25 cellular contexts compared by ENCODE assay signal in genomic region chr5:36571643-36572042, GRCh38. TPM values are rescaled to one million over a fixed set of nuclear protein-coding genes. Genes with fewer than 3 reads are reported as not detected.
DNase-seq lines count a peak whose midpoint lies in the region; ATAC-seq and TF ChIP-seq lines count a peak whose summit lies in the region.
"Had no signal": no experiment of that assay in that cellular context is flagged by ENCODE, and none has a peak within 500 bp of the region (broad histone marks: within the 10 kb centered on the region; RNA-seq: fewer than 3 reads in every experiment).

No MANE protein-coding gene starts in this region.

- H3K27me3 Mint-ChIP-seq in GM23338 (ENCODE audit: insufficient read depth, low read depth, poor library complexity) = no peaks in the 10 kb centered on the region
- H3K27me3 Mint-ChIP-seq in HFFc6 (ENCODE audit: insufficient read depth) = no peaks in the 10 kb centered on the region
- H3K27me3 Mint-ChIP-seq: CD4-positive, alpha-beta memory T cell; CD4-positive, CD25-positive, alpha-beta regulatory T cell had no signal

- H3K79me2 ChIP-seq in GM23338 (replicated peaks; ENCODE audit: insufficient read depth) (no peaks in the 10 kb centered on the region), trophoblast cell (ENCODE audit: control insufficient read depth, insufficient read depth, low read length, poor library complexity) (no peaks in the 10 kb centered on the region)

- H3K4ac ChIP-seq in trophoblast cell (ENCODE audit: low read depth, low read length) = no peak overlapping the region

- H2BK5ac ChIP-seq in trophoblast cell (ENCODE audit: low read depth, low read length, poor library complexity) = no peak overlapping the region

- H3K4me3 ChIP-seq in left ventricle myocardium inferior (no peak overlapping the region), GM23338 (no peak overlapping the region), trophoblast cell (ENCODE audit: low read depth, low read length) (no peak overlapping the region)
- H3K4me3 ChIP-seq: BLaER1, GM12878 had no signal

- no peaks in the 10 kb centered on the region; the same call in 1 of the 2 replicates for H3K9me2 ChIP-seq in GM23338 (ENCODE audit: insufficient read depth)

- H3K27me3 ChIP-seq in left ventricle myocardium inferior (ENCODE audit: low read depth) (no peaks in the 10 kb centered on the region), GM23338 (ENCODE audit: insufficient read depth) (no peaks in the 10 kb centered on the region), trophoblast cell (ENCODE audit: insufficient read depth, low read length) (no peaks in the 10 kb centered on the region)
- H3K27me3 ChIP-seq: BE2C, BLaER1 had no signal

- intact Hi-C loops in left ventricle myocardium inferior (cut with micrococcal nuclease) (no loop called here), cardiac septum (cut with DNase I) (loop anchor here (5.0 kb wide), 1 partner anchor 36 kb away; the partner anchor contains the start of gene SLC1A3)

- H3K18ac ChIP-seq in trophoblast cell (ENCODE audit: low read length) = no peak overlapping the region

- H4K12ac ChIP-seq in trophoblast cell (ENCODE audit: low read depth, low read length) = no peak overlapping the region

- H3F3A ChIP-seq in GM23338 (replicated peaks; ENCODE audit: low read depth) = no peaks in the 10 kb centered on the region

- H3K36me3 ChIP-seq in left ventricle myocardium inferior (no peaks in the 10 kb centered on the region), GM23338 (ENCODE audit: insufficient read depth) (no peaks in the 10 kb centered on the region), trophoblast cell (ENCODE audit: control insufficient read depth in 1 of 2, insufficient read depth in 2 of 2, low read length in 2 of 2) (no peaks in the 10 kb centered on the region)
- H3K36me3 ChIP-seq: BE2C, BLaER1 had no signal

- TF ChIP-seq CTCF in left ventricle myocardium inferior (IDR thresholded peaks at IDR 0.05; ENCODE audit: borderline replicate concordance) (no peak), GM23338 (conservative IDR thresholded peaks at IDR 0.05; ENCODE audit: low read depth in 2 of 2) (no peak), HFFc6 (IDR thresholded peaks at IDR 0.05) (no peak)

- TF ChIP-seq EP300 in Ishikawa (IDR thresholded peaks at IDR 0.05; ENCODE audit: borderline replicate concordance) = no peak

- H3K27ac ChIP-seq in left ventricle myocardium inferior (replicated peaks) = peak overlapping the region; percentile 83
- H3K27ac ChIP-seq in GM23338 (ENCODE audit: low read depth) = no peak overlapping the region
- H3K27ac ChIP-seq in trophoblast cell (ENCODE audit: low read depth, low read length) = no peak overlapping the region
- H3K27ac ChIP-seq: BLaER1 had no signal

- H3K4me1 Mint-ChIP-seq in GM23338 = peaks cover 3% of the 10 kb centered on the region; the same call in 1 of the 3 replicates
- peaks cover 21% of the 10 kb centered on the region for H3K4me1 Mint-ChIP-seq in HFFc6 (ENCODE audit: low read depth)
- H3K4me1 Mint-ChIP-seq: CD14-positive monocyte; CD4-positive, alpha-beta memory T cell; CD4-positive, CD25-positive, alpha-beta regulatory T cell; CD8-positive, alpha-beta memory T cell had no signal

- H3K23ac ChIP-seq in trophoblast cell (ENCODE audit: low read length) = no peak overlapping the region

- no peak overlapping the region for H4K8ac ChIP-seq in trophoblast cell (ENCODE audit: low read depth, low read length)

- no peak overlapping the region for H2BK120ac ChIP-seq in trophoblast cell (ENCODE audit: insufficient read depth, low read length, poor library complexity)

- H2BK12ac ChIP-seq in trophoblast cell (ENCODE audit: low read length) = peak overlapping the region; percentile 31

- ATAC-seq in GM23338 (no peak), HG02610 (IDR thresholded peaks at IDR 0.05; ENCODE audit: unreplicated experiment) (no peak)
- ATAC-seq: GM12878 had no signal

- H3K4me2 ChIP-seq in GM23338 (no peak overlapping the region), trophoblast cell (ENCODE audit: low read length) (no peak overlapping the region)
- H3K4me2 ChIP-seq: BLaER1 had no signal

- no peak overlapping the region for H3K27ac Mint-ChIP-seq in GM23338
- H3K27ac Mint-ChIP-seq in HFFc6 = no peak overlapping the region
- H3K27ac Mint-ChIP-seq: CD14-positive monocyte; CD4-positive, alpha-beta memory T cell; CD4-positive, CD25-positive, alpha-beta regulatory T cell; CD8-positive, alpha-beta memory T cell had no signal

- H2AFZ ChIP-seq in GM23338 (0 out of 2 replicates have a peak overlapping the region, but pooled peaks have one; percentile 6), trophoblast cell (ENCODE audit: insufficient read depth, low read length, poor library complexity) (no peak overlapping the region)

- H3K9ac ChIP-seq in trophoblast cell (ENCODE audit: low read length) = no peak overlapping the region
- H3K9ac ChIP-seq: BLaER1 had no signal

- H3K4me3 Mint-ChIP-seq in GM23338 = no peak overlapping the region
- no peak overlapping the region for H3K4me3 Mint-ChIP-seq in HFFc6
- H3K4me3 Mint-ChIP-seq: CD14-positive monocyte; CD4-positive, alpha-beta memory T cell; CD4-positive, CD25-positive, alpha-beta regulatory T cell; CD8-positive, alpha-beta memory T cell had no signal

- no peak for TF ChIP-seq RAD21 in Ishikawa (IDR thresholded peaks at IDR 0.05; ENCODE audit: low read depth)

- H3K9me3 Mint-ChIP-seq in GM23338 (no peaks in the 10 kb centered on the region), HFFc6 (no peaks in the 10 kb centered on the region)
- H3K9me3 Mint-ChIP-seq: CD14-positive monocyte; CD4-positive, CD25-positive, alpha-beta regulatory T cell; CD8-positive, alpha-beta memory T cell had no signal

- DNase-seq in left ventricle myocardium inferior = no peak
- no peak for DNase-seq in cardiac septum (ENCODE audit: low spot score)
- DNase-seq in GM23338 (ENCODE audit: low spot score) = no peak
- DNase-seq in trophoblast cell = no peak
- no peak for DNase-seq in HFFc6
- DNase-seq: 8988T; ACHN; BE2C; C1 segment of cervical spinal cord; CD4-positive, alpha-beta memory T cell; CD4-positive, CD25-positive, alpha-beta regulatory T cell; CD8-positive, alpha-beta memory T cell; COR-L47; DMS 273 treated with DMSO at 0.1 percent for 48 hours; DMS153; DMS53; DMS79; DND-41; EL; GDM1 had no signal

- peaks cover 4% of the 10 kb centered on the region for H3K79me1 ChIP-seq in trophoblast cell (ENCODE audit: low read length)

- H4K20me1 ChIP-seq in GM23338 (replicated peaks; ENCODE audit: insufficient read depth) = no peaks in the 10 kb centered on the region
- H4K20me1 ChIP-seq: BLaER1 had no signal

- H3K9me3 ChIP-seq in left ventricle myocardium inferior (replicated peaks) (no peaks in the 10 kb centered on the region), trophoblast cell (ENCODE audit: insufficient read depth, low read depth, low read length) (no peaks in the 10 kb centered on the region)
- H3K9me3 ChIP-seq: BE2C, BLaER1 had no signal

- H3K14ac ChIP-seq in trophoblast cell (ENCODE audit: low read length) = no peak overlapping the region

- WGBS in trophoblast cell (ENCODE audit: extremely low coverage, insufficient coverage, insufficient read length) = no CpG with 5 or more reads among the region's 3 CpGs

- no peak overlapping the region for H4K91ac ChIP-seq in trophoblast cell (ENCODE audit: low read depth, low read length)

- H2AK5ac ChIP-seq in trophoblast cell (ENCODE audit: low read length) = peak overlapping the region; percentile 21

- no peaks in the 10 kb centered on the region for H3K36me3 Mint-ChIP-seq in GM23338 (ENCODE audit: low read depth)
- H3K36me3 Mint-ChIP-seq in HFFc6 (ENCODE audit: low read depth) = no peaks in the 10 kb centered on the region
- H3K36me3 Mint-ChIP-seq: CD14-positive monocyte; CD4-positive, alpha-beta memory T cell; CD4-positive, CD25-positive, alpha-beta regulatory T cell; CD8-positive, alpha-beta memory T cell had no signal

- peaks cover 34% of the 10 kb centered on the region for H3K4me1 ChIP-seq in left ventricle myocardium inferior
- H3K4me1 ChIP-seq in GM23338 (ENCODE audit: insufficient read depth) = no peaks in the 10 kb centered on the region
- peaks cover 0 to 2% of the 10 kb centered on the region in 2 experiments for H3K4me1 ChIP-seq in trophoblast cell (ENCODE audit: control insufficient read depth in 1 of 2, insufficient read depth in 2 of 2, low read length in 2 of 2)
- H3K4me1 ChIP-seq: BE2C, BLaER1 had no signal

TF ChIP-seq in GM23338, 12 proteins besides CTCF, POLR2A, EP300 and RAD21 (continues in another document):
- no peak for TF ChIP-seq NANOG (IDR thresholded peaks at IDR 0.05; ENCODE audit: borderline replicate concordance)

TF ChIP-seq in Ishikawa, 13 proteins besides CTCF, POLR2A, EP300 and RAD21:
- TF ChIP-seq NFIC (IDR thresholded peaks at IDR 0.05) (0 out of 2 replicates have a peak, but pooled peaks have one; percentile 53), ZBTB7A (IDR thresholded peaks at IDR 0.05; ENCODE audit: low read depth) (no peak)

RNA-seq across cellular contexts. Expression of gene SLC1A3, which starts 34.8 kb away (rescaled TPM):
- 144 TPM for total RNA-seq in left ventricle myocardium inferior
- 53.0 TPM for total RNA-seq in cardiac septum
- 27.2 and 29.0 TPM in 2 replicates for total RNA-seq in GM23338 (2014; rRNA removed; shearing (Covaris generic))
- polyA plus RNA-seq in GM23338 (2016; fragmentation: Nextera tagmentation; extraction: Ambion mirVana) = 30.4 and 40.7 TPM in 2 replicates
- polyA plus RNA-seq in trophoblast cell (2013) = 49.7 and 52.2 TPM in 2 replicates
- under 1 TPM in 1 of 6 experiments, not detected in 5; 0.14 TPM for total RNA-seq in HFFc6 (2021; fragmentation: NEBNext Ultra II Directional; extraction: Animal tissue kit (Norgen Biotek cat#: 25700))
- total RNA-seq: CD4-positive, CD25-positive, alpha-beta regulatory T cell had no signal
- polyA plus RNA-seq: CD4-positive, alpha-beta memory T cell; CD4-positive, CD25-positive, alpha-beta regulatory T cell; CD8-positive, alpha-beta memory T cell had no signal

Comparison
In these comparisons a context has a peak if more than half of its experiments do, and no peak if none do; other contexts are left out.
1. RNA of gene SLC1A3, which starts 34.8 kb away (total RNA-seq): 144 TPM in left ventricle myocardium inferior (single experiment), 53.0 TPM in cardiac septum (single experiment) and 27.2 to 29.0 TPM in GM23338; 0.14 TPM in HFFc6; every median in the first group is over 10 times any median in the second.